ENCODE assay signal across 31 cellular contexts in genomic region chr1:197080323-197080722, GRCh38. TPM values are rescaled to one million over a fixed set of nuclear protein-coding genes. Genes with fewer than 3 reads are reported as not detected.
"Had no signal": no experiment of that assay in that cellular context is flagged by ENCODE, and none has a peak within 500 bp of the region (broad histone marks: within the 10 kb centered on the region; RNA-seq: fewer than 3 reads in every experiment).

No MANE protein-coding gene starts in this region.

- ATAC-seq: esophagus mucosa; gastrocnemius medialis; heart right ventricle; left cardiac atrium; left lung; left ventricle myocardium superior; lower lobe of right lung; naive thymus-derived CD4-positive, alpha-beta T cell had no signal

- H3K36me3 ChIP-seq: gastrocnemius medialis, lower lobe of right lung had no signal

- DNase-seq: dermis blood vessel endothelial cell; dorsolateral prefrontal cortex; effector CD4-positive, alpha-beta T cell; effector memory CD4-positive, alpha-beta T cell; erythroblast; esophagus squamous epithelium; foreskin fibroblast; foreskin melanocyte; gastrocnemius medialis; glutamatergic neuron; head of caudate nucleus; heart right ventricle; hippocampal formation; left cardiac atrium; left lung; left ventricle myocardium superior; lower lobe of right lung; mesenchymal stem cell; midbrain; naive thymus-derived CD4-positive, alpha-beta T cell had no signal

- H3K27ac ChIP-seq: coronary artery, dorsolateral prefrontal cortex, epithelial cell of prostate, esophagus squamous epithelium, gastrocnemius medialis, heart right ventricle, left lung, lower lobe of right lung had no signal

- FAIRE-seq: colon, islet of Langerhans, keratinocyte had no signal

- H3K9me3 ChIP-seq: gastrocnemius medialis, lower lobe of right lung had no signal

- H3K4me3 Mint-ChIP-seq: naive thymus-derived CD4-positive, alpha-beta T cell had no signal

- H3K4me3 ChIP-seq: coronary artery, dorsolateral prefrontal cortex, esophagus squamous epithelium, gastrocnemius medialis, heart right ventricle, left lung, lower lobe of right lung had no signal

- H3K27me3 ChIP-seq: dorsolateral prefrontal cortex, esophagus squamous epithelium, gastrocnemius medialis, heart right ventricle, left lung had no signal

- H3K27ac Mint-ChIP-seq: naive thymus-derived CD4-positive, alpha-beta T cell had no signal

- H3K4me1 Mint-ChIP-seq: naive thymus-derived CD4-positive, alpha-beta T cell had no signal

- H3K4me1 ChIP-seq: esophagus squamous epithelium, gastrocnemius medialis, heart right ventricle, left lung, lower lobe of right lung had no signal

RNA-seq across cellular contexts. Expression of gene F13B, which starts 13.3 kb away (rescaled TPM):
- total RNA-seq: dermis blood vessel endothelial cell; dorsolateral prefrontal cortex; esophagus mucosa; esophagus squamous epithelium; gastrocnemius medialis; glomerular endothelial cell; heart right ventricle; kidney epithelial cell; left cardiac atrium; left lung; left ventricle myocardium superior; lower leg skin; lower lobe of right lung; lung microvascular endothelial cell; mononuclear cell; naive thymus-derived CD4-positive, alpha-beta T cell had no signal
- polyA plus RNA-seq: heart right ventricle; keratinocyte; naive thymus-derived CD4-positive, alpha-beta T cell had no signal
